ENCODE assay signal across 2 cellular contexts in genomic region chr12:57632369-57632897, GRCh38.
TF ChIP-seq lines count a peak whose summit lies in the region.

No MANE protein-coding gene starts in this region.

TF ChIP-seq in HCT116, 20 proteins besides CTCF, POLR2A, EP300 and RAD21:
- TF ChIP-seq EZH2 (IDR thresholded peaks at IDR 0.05) (no peak), ZFX (IDR thresholded peaks at IDR 0.05) (0 out of 2 replicates have a peak, but pooled peaks have one; percentile 41)

TF ChIP-seq in endothelial cell of umbilical vein, 7 proteins besides CTCF, POLR2A, EP300 and RAD21:
- no peak for TF ChIP-seq FOS (IDR thresholded peaks at IDR 0.05; ENCODE audit: borderline replicate concordance, insufficient read depth, low read length)
- peak; percentile 95 for TF ChIP-seq EZH2 (IDR thresholded peaks at IDR 0.05; ENCODE audit: borderline replicate concordance, low read depth, low read length, severe bottlenecking)
